In the genomic region with DNA sequence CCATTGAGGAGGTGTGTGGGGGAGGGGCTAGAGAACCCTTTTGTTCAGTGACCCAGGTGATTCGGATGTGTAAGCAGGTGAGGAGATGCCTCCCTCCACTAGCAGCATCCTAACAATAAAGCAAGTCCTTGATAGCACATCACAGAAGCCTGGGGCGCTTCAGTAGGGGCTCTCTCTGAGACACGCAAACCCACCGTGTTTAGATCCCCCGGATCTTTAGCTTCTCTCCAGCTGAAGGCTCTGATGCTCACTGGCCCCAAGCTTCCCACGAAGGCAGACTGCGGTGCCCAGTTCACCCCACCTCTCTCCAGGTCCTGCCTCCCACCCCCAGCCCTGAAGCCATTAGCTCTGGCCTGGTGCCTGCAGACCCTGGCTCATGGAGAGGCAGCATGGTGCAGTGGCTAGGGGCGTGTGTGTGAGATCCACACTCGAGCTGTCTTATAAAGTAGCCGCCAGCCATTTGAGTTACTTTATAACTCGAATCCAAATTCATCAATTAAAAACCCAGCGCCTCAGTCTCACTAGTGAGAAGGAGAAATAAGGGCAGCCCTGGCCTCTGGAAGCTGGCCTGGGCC, we compare ENCODE assay signal across 26 cellular contexts.
"Had no signal": no experiment of that assay in that cellular context is flagged by ENCODE, and none has a peak within 500 bp of the region (broad histone marks: within the 10 kb centered on the region; RNA-seq: fewer than 3 reads in every experiment).

No MANE protein-coding gene starts in this region.

- H3K4me3 ChIP-seq: ascending aorta, body of pancreas, SJCRH30 had no signal

- H3K27me3 ChIP-seq: ascending aorta, body of pancreas, SJCRH30 had no signal

- H3K9me3 ChIP-seq: ascending aorta had no signal

- H3K36me3 Mint-ChIP-seq: activated naive CD4-positive, alpha-beta T cell treated with anti-CD3 and anti-CD28 coated beads, Interleukin-2, amount 50 U/mL, for 72 hours had no signal

- H3K9me3 Mint-ChIP-seq: activated naive CD4-positive, alpha-beta T cell treated with anti-CD3 and anti-CD28 coated beads, Interleukin-2, amount 50 U/mL, for 72 hours; activated naive CD8-positive, alpha-beta T cell treated with anti-CD3 and anti-CD28 coated beads, Interleukin-2, amount 50 U/mL, for 24 hours had no signal

- DNase-seq: activated CD4-positive, alpha-beta T cell treated with anti-CD3 and anti-CD28 coated beads for 48 hours; activated CD4-positive, alpha-beta T cell treated with anti-CD3 and anti-CD28 coated beads, Interleukin-2, amount 50 U/mL, for 4 hours; activated CD4-positive, CD25-positive, alpha-beta regulatory T cell treated with anti-CD3 and anti-CD28 coated beads, Interleukin-2, amount 50 U/mL, for 72 hours; activated CD8-positive, alpha-beta memory T cell treated with anti-CD3 and anti-CD28 coated beads, Interleukin-2, amount 50 U/mL, for 48 hours; activated CD8-positive, alpha-beta T cell treated with anti-CD3 and anti-CD28 coated beads, Interleukin-2, amount 10 ng/mL, durations not matched to agents 7 days and 5 days; activated naive CD4-positive, alpha-beta T cell treated with Interleukin-2 at 50 U/mL for 16 hours; activated naive CD8-positive, alpha-beta T cell treated with anti-CD3 and anti-CD28 coated beads, Interleukin-2, amount 50 U/mL, for 24 hours; activated T-cell treated with anti-CD3 and anti-CD28 coated beads, Interleukin-2, amount 50 U/mL, for 1 hour; amniotic stem cell; body of pancreas; central memory CD4-positive, alpha-beta T cell; MM.1S; NCI-H1105; NCI-H1436; NCI-H187; NCI-H2081 treated with DMSO at 0.1 percent for 48 hours; NCI-H345; NCI-H510A; NCI-H526 treated with DMSO at 0.1 percent for 48 hours; NCI-H82; Right ventricle myocardium superior; SJCRH30; SW 1271 had no signal

- H3K36me3 ChIP-seq: ascending aorta, SJCRH30 had no signal

- H3K27ac ChIP-seq: ascending aorta, body of pancreas, SJCRH30 had no signal

- H3K4me3 Mint-ChIP-seq: activated CD8-positive, alpha-beta T cell treated with anti-CD3 and anti-CD28 coated beads, Interleukin-2, amount 10 ng/mL, durations not matched to agents 7 days and 5 days; activated naive CD8-positive, alpha-beta T cell treated with anti-CD3 and anti-CD28 coated beads, Interleukin-2, amount 50 U/mL, for 24 hours had no signal

- H3K27me3 Mint-ChIP-seq: activated naive CD8-positive, alpha-beta T cell treated with anti-CD3 and anti-CD28 coated beads, Interleukin-2, amount 50 U/mL, for 24 hours had no signal

- H3K27ac Mint-ChIP-seq: activated CD8-positive, alpha-beta T cell treated with anti-CD3 and anti-CD28 coated beads, Interleukin-2, amount 10 ng/mL, durations not matched to agents 7 days and 5 days; activated naive CD4-positive, alpha-beta T cell treated with anti-CD3 and anti-CD28 coated beads, Interleukin-2, amount 50 U/mL, for 72 hours; activated naive CD8-positive, alpha-beta T cell treated with anti-CD3 and anti-CD28 coated beads, Interleukin-2, amount 50 U/mL, for 24 hours had no signal

- H3K4me1 ChIP-seq: ascending aorta, body of pancreas, SJCRH30 had no signal

- H3K4me1 Mint-ChIP-seq: activated naive CD8-positive, alpha-beta T cell treated with anti-CD3 and anti-CD28 coated beads, Interleukin-2, amount 50 U/mL, for 24 hours had no signal

- ATAC-seq: activated CD8-positive, alpha-beta T cell treated with anti-CD3 and anti-CD28 coated beads, Interleukin-2, amount 10 ng/mL, durations not matched to agents 7 days and 5 days; activated naive CD4-positive, alpha-beta T cell treated with anti-CD3 and anti-CD28 coated beads, Interleukin-2, amount 50 U/mL, for 72 hours; activated naive CD8-positive, alpha-beta T cell treated with anti-CD3 and anti-CD28 coated beads, Interleukin-2, amount 50 U/mL, for 24 hours; body of pancreas; SK-N-SH treated with all-trans-retinoic acid at 6 μM for 48 hours had no signal
